28 cellular contexts compared by ENCODE assay signal in the genomic region with DNA sequence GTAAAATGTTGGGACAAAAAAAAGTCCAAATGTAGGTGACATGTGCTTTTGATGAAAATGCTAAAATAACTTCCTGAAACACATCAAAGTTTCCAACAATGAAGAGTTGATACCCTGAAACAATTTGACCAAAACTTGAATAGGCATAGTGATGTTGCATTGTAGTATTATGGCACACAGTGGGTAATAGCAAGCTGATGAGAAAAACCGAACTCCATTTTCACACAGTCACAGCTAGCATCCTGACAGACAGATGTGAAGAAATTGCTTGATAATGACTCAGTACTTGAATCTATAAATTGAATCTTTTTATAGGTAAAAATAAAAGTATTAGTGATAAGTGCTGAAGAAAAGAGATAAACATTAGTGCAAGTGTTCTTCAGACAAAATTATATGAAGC.
"Had no signal": no experiment of that assay in that cellular context is flagged by ENCODE, and none has a peak within 500 bp of the region (broad histone marks: within the 10 kb centered on the region; RNA-seq: fewer than 3 reads in every experiment).

No MANE protein-coding gene starts in this region.

- H3K4me1 ChIP-seq: parathyroid adenoma, psoas muscle, sigmoid colon, testis, tibial artery, vagina had no signal

- ATAC-seq: naive thymus-derived CD4-positive, alpha-beta T cell; psoas muscle; right cardiac atrium; right lobe of liver; stimulated activated naive B cell treated with anti-CD40 and anti-IgM and Interleukin-4, amounts not matched to agents 10 μg/mL and 1 μg/mL and 100 μg/mL, for 72 hours had no signal

- DNase-seq: naive thymus-derived CD4-positive, alpha-beta T cell; occipital lobe; ovary; posterior cingulate gyrus; psoas muscle; right cardiac atrium; right lobe of liver; sigmoid colon; small intestine; stimulated activated CD4-positive, alpha-beta T cell treated with anti-CD3 and anti-CD28 coated beads, Interleukin-15, amount 100 ng/mL, for 24 hours; stimulated activated CD4-positive, alpha-beta T cell treated with anti-CD3 and anti-CD28 coated beads, Interleukin-2, amount 100 ng/mL, for 24 hours; stimulated activated CD4-positive, alpha-beta T cell treated with anti-CD3 and anti-CD28 coated beads, Interleukin-2, amount 100 ng/mL, for 48 hours; stimulated activated CD4-positive, alpha-beta T cell treated with anti-CD3 and anti-CD28 coated beads, Interleukin-4, amount 100 ng/mL, for 24 hours; stimulated activated naive B cell treated with anti-CD40 and anti-IgM and Interleukin-4, amounts not matched to agents 10 μg/mL and 1 μg/mL and 100 μg/mL, for 72 hours; stimulated activated naive CD4-positive, alpha-beta T cell treated with Interleukin-2 at 50 U/mL for 16 hours; stomach; testis; tibial artery; transverse colon had no signal

- H3K79me2 ChIP-seq: parathyroid adenoma had no signal

- H3K9ac ChIP-seq: neural progenitor cell, parathyroid adenoma had no signal

- H3K27me3 Mint-ChIP-seq: naive thymus-derived CD4-positive, alpha-beta T cell; progenitor cell of endocrine pancreas; stimulated activated naive B cell treated with anti-CD40 and anti-IgM and Interleukin-4, amounts not matched to agents 10 μg/mL and 1 μg/mL and 100 μg/mL, for 72 hours; stimulated activated naive CD8-positive, alpha-beta T cell treated with anti-CD3 and anti-CD28 coated beads, Interleukin-15, Interleukin-2, amounts not matched to agents 100 ng/mL and 50 ng/mL, for 24 hours; type B pancreatic cell had no signal

- H2AFZ ChIP-seq: neural progenitor cell, parathyroid adenoma had no signal

- H3K27ac Mint-ChIP-seq: naive thymus-derived CD4-positive, alpha-beta T cell; nephron; neural progenitor cell; progenitor cell of endocrine pancreas; stimulated activated effector memory CD8-positive, alpha-beta T cell treated with anti-CD3 and anti-CD28 coated beads, Interleukin-12 subunit alpha, Interleukin-12 subunit beta, amount 100 ng/mL, for 72 hours; stimulated activated naive B cell treated with anti-CD40 and anti-IgM and Interleukin-4, amounts not matched to agents 10 μg/mL and 1 μg/mL and 100 μg/mL, for 72 hours; stimulated activated naive CD8-positive, alpha-beta T cell treated with anti-CD3 and anti-CD28 coated beads, Interleukin-15, Interleukin-2, amounts not matched to agents 100 ng/mL and 50 ng/mL, for 24 hours; type B pancreatic cell had no signal

- H3K27ac ChIP-seq: neural progenitor cell, ovary, parathyroid adenoma, psoas muscle, right lobe of liver, sigmoid colon, stomach, testis, tibial artery, vagina had no signal

- H3K36me3 Mint-ChIP-seq: stimulated activated naive B cell treated with anti-CD40 and anti-IgM and Interleukin-4, amounts not matched to agents 10 μg/mL and 1 μg/mL and 100 μg/mL, for 72 hours had no signal

- H3K36me3 ChIP-seq: neural progenitor cell, ovary, right lobe of liver, sigmoid colon, stomach, tibial artery, transverse colon, vagina had no signal

- H3K4me3 Mint-ChIP-seq: naive thymus-derived CD4-positive, alpha-beta T cell; nephron; neural progenitor cell; stimulated activated effector memory CD8-positive, alpha-beta T cell treated with anti-CD3 and anti-CD28 coated beads, Interleukin-12 subunit alpha, Interleukin-12 subunit beta, amount 100 ng/mL, for 72 hours; stimulated activated naive B cell treated with anti-CD40 and anti-IgM and Interleukin-4, amounts not matched to agents 10 μg/mL and 1 μg/mL and 100 μg/mL, for 72 hours; stimulated activated naive CD8-positive, alpha-beta T cell treated with anti-CD3 and anti-CD28 coated beads, Interleukin-15, Interleukin-2, amounts not matched to agents 100 ng/mL and 50 ng/mL, for 24 hours; type B pancreatic cell had no signal

- H3K4me2 ChIP-seq: neural progenitor cell had no signal

- H3K4me1 Mint-ChIP-seq: stimulated activated naive B cell treated with anti-CD40 and anti-IgM and Interleukin-4, amounts not matched to agents 10 μg/mL and 1 μg/mL and 100 μg/mL, for 72 hours had no signal

- H3K4me3 ChIP-seq: neural progenitor cell, ovary, psoas muscle, right lobe of liver, sigmoid colon, stomach, testis, tibial artery, transverse colon, vagina had no signal

- H3K9me3 ChIP-seq: ovary, psoas muscle, right lobe of liver, sigmoid colon, stomach, testis, tibial artery, transverse colon, vagina had no signal

- FAIRE-seq: small intestine, urothelium cell line had no signal

- H3K27me3 ChIP-seq: neural progenitor cell, ovary, right lobe of liver, sigmoid colon, stomach, testis, tibial artery, transverse colon, vagina had no signal
